In the genomic region with DNA sequence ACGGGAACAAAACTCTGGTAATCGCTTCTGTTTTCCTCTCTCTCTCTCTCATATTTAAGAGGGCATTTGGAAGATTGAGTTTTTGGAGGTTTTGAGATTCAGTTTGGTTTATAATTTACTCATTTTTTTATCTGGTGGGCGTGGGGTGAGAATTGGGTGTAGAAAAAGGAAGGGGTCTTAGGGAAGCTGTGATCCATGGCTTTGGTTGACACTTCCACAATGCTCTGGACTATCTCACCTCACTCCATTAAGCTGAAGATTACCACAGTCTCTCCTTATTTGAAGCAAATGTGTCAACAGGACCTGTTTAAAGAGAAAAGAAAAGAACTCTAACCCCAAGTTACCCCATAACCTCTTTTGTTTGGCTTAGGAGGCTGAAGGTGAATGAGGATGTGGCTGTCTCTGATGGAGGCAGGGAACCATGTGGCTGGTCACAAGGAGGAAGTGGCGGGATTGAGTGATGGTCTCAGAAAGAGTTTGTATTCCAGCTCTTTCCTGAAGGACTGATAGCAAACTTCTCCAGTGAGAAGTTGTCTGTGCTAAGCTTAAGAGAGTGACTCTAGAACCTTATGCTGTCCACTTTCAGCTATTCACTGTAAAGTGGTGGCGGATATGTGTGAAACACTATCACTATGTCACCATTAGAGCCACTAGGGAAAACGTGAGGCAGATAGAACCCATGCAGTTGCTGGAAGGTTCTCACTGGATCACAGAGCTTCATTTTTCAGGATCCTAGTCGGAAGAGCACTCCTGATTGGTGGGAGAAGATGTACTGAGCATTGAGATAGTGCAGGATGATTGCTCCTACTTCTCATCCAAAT, we compare ENCODE assay signal across 9 cellular contexts. TPM values are rescaled to one million over a fixed set of nuclear protein-coding genes. Genes with fewer than 3 reads are reported as not detected.
A peak's percentile ranks its signal among the peaks of the same experiment; 100 is the strongest.
DNase-seq lines count a peak whose midpoint lies in the region; ATAC-seq, FAIRE-seq and TF ChIP-seq lines count a peak whose summit lies in the region.
"Had no signal": no experiment of that assay in that cellular context is flagged by ENCODE, and none has a peak within 500 bp of the region (broad histone marks: within the 10 kb centered on the region; RNA-seq: fewer than 3 reads in every experiment).

No MANE protein-coding gene starts in this region.

- H3K9me3 Mint-ChIP-seq in activated naive CD8-positive, alpha-beta T cell treated with anti-CD3 and anti-CD28 coated beads, Interleukin-2, amount 50 U/mL, for 24 hours, result no peaks in the 10 kb centered on the region

- DNase-seq in DMS53 (lab: John Stamatoyannopoulos, UW), result peak; percentile 44
- DNase-seq in DMS53 treated with DMSO at 0.1 percent for 48 hours (lab: John Stamatoyannopoulos, UW; ENCODE audit: unreplicated experiment), result no peak
- peak; percentile 88 to 93 for DNase-seq in Kasumi-1 (lab: John Stamatoyannopoulos, UW)
- DNase-seq in activated naive CD8-positive, alpha-beta T cell treated with anti-CD3 and anti-CD28 coated beads, Interleukin-2, amount 50 U/mL, for 24 hours, result no peak
- DNase-seq in keratinocyte (ENCODE audit: low read depth, low spot score), result no peak
- peak; percentile 50 for DNase-seq in superior temporal gyrus (ENCODE audit: extremely low spot score)
- DNase-seq in NCI-H1436 treated with DMSO at 0.1 percent for 48 hours (lab: John Stamatoyannopoulos, UW), result no peak
- no peak for DNase-seq in GDM1 (lab: John Stamatoyannopoulos, UW)

- H3K4me1 Mint-ChIP-seq in activated naive CD8-positive, alpha-beta T cell treated with anti-CD3 and anti-CD28 coated beads, Interleukin-2, amount 50 U/mL, for 24 hours, result peaks cover 15% of the 10 kb centered on the region

- H3K9me3 ChIP-seq in keratinocyte (ENCODE audit: control insufficient read depth, low read depth, low read length), result no peaks in the 10 kb centered on the region

- peak overlapping the region; percentile 41 to 70 (median 65) for H3K4me3 ChIP-seq in keratinocyte (ENCODE audit: control insufficient read depth in 2 of 3, extremely low read depth in 1 of 3, insufficient read depth in 2 of 3, low read depth in 1 of 3, low read length in 3 of 3)

- dilution Hi-C loops in keratinocyte (cut with MboI; ENCODE audit: extremely low pct_ligation_motif_present, low sequenced_read_pairs), result no loop called here

- H3K27me3 ChIP-seq in keratinocyte (ENCODE audit: control insufficient read depth, extremely low read depth, insufficient read depth, low read length), result peaks cover 24% of the 10 kb centered on the region

- peaks cover 48% of the 10 kb centered on the region for H3K27me3 Mint-ChIP-seq in activated naive CD8-positive, alpha-beta T cell treated with anti-CD3 and anti-CD28 coated beads, Interleukin-2, amount 50 U/mL, for 24 hours

- peaks cover 6% of the 10 kb centered on the region for H3K4me1 ChIP-seq in keratinocyte (ENCODE audit: control insufficient read depth, extremely low read depth, insufficient read depth, low read length)

- H3K27ac ChIP-seq in keratinocyte (ENCODE audit: control insufficient read depth, insufficient read depth, low read length), result no peak overlapping the region
- H3K27ac ChIP-seq: 22Rv1 had no signal

- H3K9me1 ChIP-seq in keratinocyte (ENCODE audit: control insufficient read depth, extremely low read depth, insufficient read depth, low read length), result no peaks in the 10 kb centered on the region

- no peak overlapping the region for H3K27ac Mint-ChIP-seq in activated naive CD8-positive, alpha-beta T cell treated with anti-CD3 and anti-CD28 coated beads, Interleukin-2, amount 50 U/mL, for 24 hours

- H3K9ac ChIP-seq in keratinocyte (ENCODE audit: control insufficient read depth, extremely low read depth, insufficient read depth, low read length), result peak overlapping the region; percentile 28

- no peaks in the 10 kb centered on the region for H4K20me1 ChIP-seq in keratinocyte (ENCODE audit: control insufficient read depth, extremely low read depth, insufficient read depth, low read length)

- peak overlapping the region; percentile 69 for H3K4me3 Mint-ChIP-seq in activated naive CD8-positive, alpha-beta T cell treated with anti-CD3 and anti-CD28 coated beads, Interleukin-2, amount 50 U/mL, for 24 hours

- H3K36me3 ChIP-seq in keratinocyte (ENCODE audit: control insufficient read depth in 2 of 2, extremely low read depth in 1 of 2, insufficient read depth in 2 of 2, low read length in 2 of 2), result no peaks in the 10 kb centered on the region

- ATAC-seq in activated naive CD8-positive, alpha-beta T cell treated with anti-CD3 and anti-CD28 coated beads, Interleukin-2, amount 50 U/mL, for 24 hours, result no peak

- H2AFZ ChIP-seq in keratinocyte (ENCODE audit: control insufficient read depth, low read length), result peak overlapping the region; percentile 80

- peak overlapping the region; percentile 82 for H3K4me2 ChIP-seq in keratinocyte (ENCODE audit: control insufficient read depth, extremely low read depth, insufficient read depth, low read depth, low read length)

- no peaks in the 10 kb centered on the region for H3K36me3 Mint-ChIP-seq in activated naive CD8-positive, alpha-beta T cell treated with anti-CD3 and anti-CD28 coated beads, Interleukin-2, amount 50 U/mL, for 24 hours (ENCODE audit: low read depth)

- TF ChIP-seq CTCF in keratinocyte (optimal IDR thresholded peaks at IDR 0.05 in 1 of 3, IDR thresholded peaks at IDR 0.05 in 1 of 3, conservative IDR thresholded peaks at IDR 0.05 in 1 of 3; ENCODE audit: extremely low read depth in 1 of 3, insufficient read depth in 2 of 3, low read length in 3 of 3), result no peak

- FAIRE-seq in keratinocyte (lab: Jason Lieb, UNC), result no peak

- H3K79me2 ChIP-seq in keratinocyte (ENCODE audit: control insufficient read depth, insufficient read depth, low read length), result no peaks in the 10 kb centered on the region

RNA-seq across cellular contexts. Expression of a gene that starts 0.9 kb away (rescaled TPM):
- polyA plus RNA-seq in keratinocyte, result 0.05 to 0.08 TPM (median 0.06 TPM) in 3 replicates
- polyA plus RNA-seq in keratinocyte (2011; ENCODE audit: low read depth), result 0.87 TPM
- 0.05 and 0.10 TPM in 2 replicates for polyA plus RNA-seq in keratinocyte (2011; cell fraction: cytosol; rRNA removed)
- polyA plus RNA-seq in keratinocyte (2011; cell fraction: nucleus; rRNA removed), result 0.09 TPM in 1 of 2 replicates, not detected in the other
- polyA plus RNA-seq in keratinocyte (2012; ENCODE audit: low replicate concordance), result 0.02 and 0.13 TPM in 2 replicates
- polyA minus RNA-seq in keratinocyte, result 0.10 to 0.13 TPM in 2 of 3 replicates, not detected in the other
- polyA minus RNA-seq in keratinocyte (2011; cell fraction: cytosol; rRNA and poly(A)+ RNA removed), result not detected
- polyA minus RNA-seq in keratinocyte (2011; cell fraction: nucleus; rRNA and poly(A)+ RNA removed), result 0.11 and 0.23 TPM in 2 replicates

Comparison
In these comparisons a context has a peak if more than half of its experiments do, and no peak if none do; other contexts are left out.
1. DNase-seq: peak in DMS53 (single experiment), Kasumi-1 (2 of 2) and superior temporal gyrus (single experiment); none in DMS53 treated with DMSO at 0.1 percent for 48 hours (single experiment), activated naive CD8-positive, alpha-beta T cell treated with anti-CD3 and anti-CD28 coated beads, Interleukin-2, amount 50 U/mL, for 24 hours (single experiment), keratinocyte (single experiment), NCI-H1436 treated with DMSO at 0.1 percent for 48 hours (single experiment) and GDM1 (single experiment).